In the genomic region with DNA sequence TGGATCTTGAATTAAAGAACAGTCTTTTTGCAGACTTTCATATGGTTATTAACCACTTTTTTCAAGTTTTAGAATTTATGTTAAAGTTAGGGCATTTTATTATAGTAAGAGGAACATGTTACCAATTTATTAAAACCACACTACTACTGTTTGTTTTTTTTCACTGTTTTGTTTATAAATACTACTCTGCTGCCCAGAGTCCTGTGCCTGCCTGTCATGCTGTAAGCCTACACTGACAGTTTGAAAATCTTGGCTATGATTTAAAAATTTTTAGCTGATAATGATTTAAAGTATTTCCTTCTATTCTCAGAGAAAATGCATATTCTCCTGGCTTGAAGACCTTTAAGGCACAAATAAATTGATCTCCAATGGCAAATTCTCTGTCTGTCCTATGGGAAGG, we compare ENCODE assay signal across 17 cellular contexts.
"Had no signal": no experiment of that assay in that cellular context is flagged by ENCODE, and none has a peak within 500 bp of the region (broad histone marks: within the 10 kb centered on the region; RNA-seq: fewer than 3 reads in every experiment).

No MANE protein-coding gene starts in this region.

- DNase-seq: KBM-7, MM.1S, NCI-H1092 treated with DMSO at 0.1 percent for 48 hours, NCI-H1436, NCI-H187, NCI-H2029, NCI-H2081 treated with DMSO at 0.1 percent for 48 hours, NCI-H2171, NCI-H226, NCI-H446, NCI-H510A, NCI-H524 treated with DMSO at 0.1 percent for 48 hours, NCI-H774, SHP77, SK-N-SH had no signal

- H3K9ac ChIP-seq: SK-N-SH had no signal

- H3K27ac ChIP-seq: HL-60, RWPE1 had no signal
